Comparison of ENCODE assay signal across 1 cellular context in the genomic region with DNA sequence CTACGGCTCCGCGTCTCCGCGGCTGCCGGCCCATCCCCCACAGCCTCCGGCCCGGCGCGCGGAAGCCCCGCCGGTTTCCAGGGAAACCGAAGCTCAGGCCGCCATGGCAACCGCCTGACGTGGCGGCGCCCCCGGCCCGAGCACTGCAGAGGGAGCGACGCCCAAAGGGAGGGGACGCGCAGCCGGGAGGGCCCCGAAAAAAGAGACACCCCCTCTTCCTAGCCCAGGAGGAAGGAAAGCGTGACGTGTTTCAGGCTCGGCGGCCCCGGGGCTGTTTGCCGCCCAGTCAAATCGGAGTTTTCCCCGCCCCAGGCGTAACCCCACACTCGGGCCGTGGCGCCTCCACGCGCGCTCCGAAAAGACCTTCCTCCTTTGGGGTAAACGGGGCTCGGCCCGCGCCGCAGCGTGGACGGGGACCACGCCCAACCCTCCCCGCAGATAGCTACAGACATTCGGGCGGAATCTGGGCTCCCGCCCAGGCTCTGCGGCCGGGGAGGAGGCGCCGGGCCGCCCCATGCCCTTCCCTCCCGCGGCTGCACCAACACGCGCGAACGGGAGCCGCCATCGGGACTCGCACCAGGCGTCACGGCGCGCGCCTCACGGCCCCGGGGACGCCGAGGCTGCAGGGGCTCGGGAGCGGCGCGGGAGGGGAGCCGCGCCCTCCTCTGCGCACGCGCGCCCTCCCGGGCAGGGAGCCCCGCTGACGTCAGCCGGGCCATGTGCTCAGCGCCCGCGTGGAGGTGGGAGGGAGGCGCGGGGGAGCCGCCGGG.
TF ChIP-seq lines count a peak whose summit lies in the region.

No MANE protein-coding gene starts in this region.

TF ChIP-seq in K562, 482 proteins besides CTCF, POLR2A, EP300 and RAD21 (continued from another document and continues in another):
- TF ChIP-seq, protein P1, sequence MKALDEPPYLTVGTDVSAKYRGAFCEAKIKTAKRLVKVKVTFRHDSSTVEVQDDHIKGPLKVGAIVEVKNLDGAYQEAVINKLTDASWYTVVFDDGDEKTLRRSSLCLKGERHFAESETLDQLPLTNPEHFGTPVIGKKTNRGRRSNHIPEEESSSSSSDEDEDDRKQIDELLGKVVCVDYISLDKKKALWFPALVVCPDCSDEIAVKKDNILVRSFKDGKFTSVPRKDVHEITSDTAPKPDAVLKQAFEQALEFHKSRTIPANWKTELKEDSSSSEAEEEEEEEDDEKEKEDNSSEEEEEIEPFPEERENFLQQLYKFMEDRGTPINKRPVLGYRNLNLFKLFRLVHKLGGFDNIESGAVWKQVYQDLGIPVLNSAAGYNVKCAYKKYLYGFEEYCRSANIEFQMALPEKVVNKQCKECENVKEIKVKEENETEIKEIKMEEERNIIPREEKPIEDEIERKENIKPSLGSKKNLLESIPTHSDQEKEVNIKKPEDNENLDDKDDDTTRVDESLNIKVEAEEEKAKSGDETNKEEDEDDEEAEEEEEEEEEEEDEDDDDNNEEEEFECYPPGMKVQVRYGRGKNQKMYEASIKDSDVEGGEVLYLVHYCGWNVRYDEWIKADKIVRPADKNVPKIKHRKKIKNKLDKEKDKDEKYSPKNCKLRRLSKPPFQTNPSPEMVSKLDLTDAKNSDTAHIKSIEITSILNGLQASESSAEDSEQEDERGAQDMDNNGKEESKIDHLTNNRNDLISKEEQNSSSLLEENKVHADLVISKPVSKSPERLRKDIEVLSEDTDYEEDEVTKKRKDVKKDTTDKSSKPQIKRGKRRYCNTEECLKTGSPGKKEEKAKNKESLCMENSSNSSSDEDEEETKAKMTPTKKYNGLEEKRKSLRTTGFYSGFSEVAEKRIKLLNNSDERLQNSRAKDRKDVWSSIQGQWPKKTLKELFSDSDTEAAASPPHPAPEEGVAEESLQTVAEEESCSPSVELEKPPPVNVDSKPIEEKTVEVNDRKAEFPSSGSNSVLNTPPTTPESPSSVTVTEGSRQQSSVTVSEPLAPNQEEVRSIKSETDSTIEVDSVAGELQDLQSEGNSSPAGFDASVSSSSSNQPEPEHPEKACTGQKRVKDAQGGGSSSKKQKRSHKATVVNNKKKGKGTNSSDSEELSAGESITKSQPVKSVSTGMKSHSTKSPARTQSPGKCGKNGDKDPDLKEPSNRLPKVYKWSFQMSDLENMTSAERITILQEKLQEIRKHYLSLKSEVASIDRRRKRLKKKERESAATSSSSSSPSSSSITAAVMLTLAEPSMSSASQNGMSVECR (CRISPR knock-in tag; IDR thresholded peaks at IDR 0.05) = peak; percentile 72; the same call in 1 of the 2 replicates
- TF ChIP-seq NUFIP1 (IDR thresholded peaks at IDR 0.05; ENCODE audit: partially characterized antibody) (no peak), JUN (IDR thresholded peaks at IDR 0.05; ENCODE audit: borderline replicate concordance, low read depth, low read length) (no peak), JUN (CRISPR knock-in tag; IDR thresholded peaks at IDR 0.05; ENCODE audit: borderline replicate concordance) (no peak; the same call in 1 of the 2 replicates), HNRNPUL1 (IDR thresholded peaks at IDR 0.05; ENCODE audit: low read length) (no peak), ELF1 (tag; IDR thresholded peaks at IDR 0.05) (no peak), ZNF583 (CRISPR knock-in tag; IDR thresholded peaks at IDR 0.05) (no peak), SRSF7 (optimal IDR thresholded peaks at IDR 0.05; ENCODE audit: low read depth, low read length) (no peak), SMARCB1 (IDR thresholded peaks at IDR 0.05; ENCODE audit: insufficient read length, low read depth) (no peak), SRSF1 (IDR thresholded peaks at IDR 0.05; ENCODE audit: low read depth, low read length) (no peak), ZNF263 (CRISPR knock-in tag; IDR thresholded peaks at IDR 0.05; ENCODE audit: borderline replicate concordance) (no peak), ZSCAN32 (CRISPR knock-in tag; IDR thresholded peaks at IDR 0.05) (no peak), BRD4 (IDR thresholded peaks at IDR 0.05) (peak; percentile 68; the same call in 1 of the 2 replicates), SMARCA4 (IDR thresholded peaks at IDR 0.05) (0 out of 2 replicates have a peak, but pooled peaks have one; percentile 12), EWSR1 (IDR thresholded peaks at IDR 0.05; ENCODE audit: borderline replicate concordance, low read depth, partially characterized antibody) (no peak), NFE2 (IDR thresholded peaks at IDR 0.05; ENCODE audit: low read depth) (no peak), ZNF224 (CRISPR knock-in tag; IDR thresholded peaks at IDR 0.05) (no peak), IFI16 (CRISPR knock-in tag; IDR thresholded peaks at IDR 0.05) (no peak), KLF13 (tag; IDR thresholded peaks at IDR 0.05; ENCODE audit: borderline replicate concordance, low read depth) (0 out of 2 replicates have a peak, but pooled peaks have one; percentile 58), CEBPG (CRISPR knock-in tag; IDR thresholded peaks at IDR 0.05) (0 out of 2 replicates have a peak, but pooled peaks have one; percentile 32), CEBPG (tag; conservative IDR thresholded peaks at IDR 0.05 in 1 of 2, IDR thresholded peaks at IDR 0.05 in 1 of 2) (no peak), CHCHD3 (CRISPR knock-in tag; IDR thresholded peaks at IDR 0.05) (no peak), ZBTB8A (IDR thresholded peaks at IDR 0.05; ENCODE audit: partially characterized antibody) (no peak), KAT2B (IDR thresholded peaks at IDR 0.05; ENCODE audit: low read depth, low read length) (no peak), OTX1 (CRISPR knock-in tag; IDR thresholded peaks at IDR 0.05) (no peak), TAF15 (IDR thresholded peaks at IDR 0.05; ENCODE audit: low read depth, low read length) (no peak), ADNP (tag; IDR thresholded peaks at IDR 0.05) (no peak), ZBTB7A (IDR thresholded peaks at IDR 0.05; ENCODE audit: borderline replicate concordance, control insufficient read depth, low read depth, low read length) (peak; percentile 13; the same call in 1 of the 2 replicates), ARID2 (IDR thresholded peaks at IDR 0.05) (no peak), ILK (tag; IDR thresholded peaks at IDR 0.05; ENCODE audit: borderline replicate concordance, low read depth) (no peak)
- TF ChIP-seq, protein P2, sequence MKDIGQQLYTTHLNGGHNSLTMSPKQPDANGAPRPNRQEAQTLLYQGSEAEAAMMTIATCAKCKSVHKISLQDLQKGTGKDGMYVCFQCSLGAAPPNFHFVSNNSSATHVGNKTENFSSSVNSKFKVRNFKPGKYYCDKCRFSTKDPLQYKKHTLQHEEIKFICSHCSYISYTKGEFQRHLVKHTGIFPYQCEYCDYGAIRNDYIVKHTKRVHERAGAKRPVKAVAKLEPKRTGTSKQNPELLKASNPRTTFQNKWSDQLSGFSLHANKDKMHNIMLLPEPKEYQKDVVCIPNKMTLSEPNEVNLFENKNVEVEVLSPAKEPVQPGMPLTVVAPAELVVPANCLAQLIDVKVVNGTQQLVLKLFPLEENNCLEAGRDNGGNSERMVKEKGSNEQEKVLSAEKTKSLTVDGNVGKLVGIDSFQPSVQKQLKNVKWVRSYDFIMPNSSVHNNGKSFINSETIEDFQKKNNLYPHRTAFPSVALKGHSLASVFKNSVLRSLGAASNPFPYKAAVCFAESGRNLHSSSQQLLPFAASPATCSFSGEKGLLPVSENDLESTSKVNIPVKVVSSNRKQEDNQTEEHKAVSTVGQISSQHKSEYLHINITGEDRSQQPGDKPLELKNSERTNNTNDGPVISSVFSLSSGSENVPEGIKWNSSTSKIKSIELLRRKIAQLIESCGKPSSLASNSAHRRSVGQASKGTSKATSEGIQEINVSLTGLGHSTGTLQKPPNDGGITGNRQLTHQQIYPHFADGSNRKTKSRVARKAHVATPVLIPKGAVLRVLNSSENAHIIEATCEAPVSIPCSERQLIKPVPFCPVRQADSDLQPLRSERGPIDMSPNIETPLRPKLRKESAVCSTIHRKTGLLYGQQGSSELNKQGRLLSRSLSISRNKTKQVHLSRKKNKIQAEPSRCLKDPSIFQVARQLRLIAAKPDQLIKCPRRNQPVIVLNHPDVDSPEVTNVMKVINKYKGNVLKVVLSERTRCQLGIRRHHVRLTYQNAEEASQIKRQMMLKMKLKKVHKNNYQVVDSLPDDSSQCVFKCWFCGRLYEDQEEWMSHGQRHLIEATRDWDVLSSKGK (CRISPR knock-in tag; IDR thresholded peaks at IDR 0.05) = no peak
- TF ChIP-seq, protein P3, sequence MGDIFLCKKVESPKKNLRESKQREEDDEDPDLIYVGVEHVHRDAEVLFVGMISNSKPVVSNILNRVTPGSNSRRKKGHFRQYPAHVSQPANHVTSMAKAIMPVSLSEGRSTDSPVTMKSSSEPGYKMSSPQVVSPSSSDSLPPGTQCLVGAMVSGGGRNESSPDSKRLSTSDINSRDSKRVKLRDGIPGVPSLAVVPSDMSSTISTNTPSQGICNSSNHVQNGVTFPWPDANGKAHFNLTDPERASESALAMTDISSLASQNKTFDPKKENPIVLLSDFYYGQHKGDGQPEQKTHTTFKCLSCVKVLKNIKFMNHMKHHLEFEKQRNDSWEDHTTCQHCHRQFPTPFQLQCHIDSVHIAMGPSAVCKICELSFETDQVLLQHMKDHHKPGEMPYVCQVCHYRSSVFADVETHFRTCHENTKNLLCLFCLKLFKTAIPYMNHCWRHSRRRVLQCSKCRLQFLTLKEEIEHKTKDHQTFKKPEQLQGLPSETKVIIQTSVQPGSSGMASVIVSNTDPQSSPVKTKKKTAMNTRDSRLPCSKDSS (IDR thresholded peaks at IDR 0.05; ENCODE audit: low read depth, partially characterized antibody) = no peak
- TF ChIP-seq, protein P4, sequence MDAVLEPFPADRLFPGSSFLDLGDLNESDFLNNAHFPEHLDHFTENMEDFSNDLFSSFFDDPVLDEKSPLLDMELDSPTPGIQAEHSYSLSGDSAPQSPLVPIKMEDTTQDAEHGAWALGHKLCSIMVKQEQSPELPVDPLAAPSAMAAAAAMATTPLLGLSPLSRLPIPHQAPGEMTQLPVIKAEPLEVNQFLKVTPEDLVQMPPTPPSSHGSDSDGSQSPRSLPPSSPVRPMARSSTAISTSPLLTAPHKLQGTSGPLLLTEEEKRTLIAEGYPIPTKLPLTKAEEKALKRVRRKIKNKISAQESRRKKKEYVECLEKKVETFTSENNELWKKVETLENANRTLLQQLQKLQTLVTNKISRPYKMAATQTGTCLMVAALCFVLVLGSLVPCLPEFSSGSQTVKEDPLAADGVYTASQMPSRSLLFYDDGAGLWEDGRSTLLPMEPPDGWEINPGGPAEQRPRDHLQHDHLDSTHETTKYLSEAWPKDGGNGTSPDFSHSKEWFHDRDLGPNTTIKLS (IDR thresholded peaks at IDR 0.05; ENCODE audit: borderline replicate concordance, low read depth) = peak; percentile 76
- TF ChIP-seq, protein P5, sequence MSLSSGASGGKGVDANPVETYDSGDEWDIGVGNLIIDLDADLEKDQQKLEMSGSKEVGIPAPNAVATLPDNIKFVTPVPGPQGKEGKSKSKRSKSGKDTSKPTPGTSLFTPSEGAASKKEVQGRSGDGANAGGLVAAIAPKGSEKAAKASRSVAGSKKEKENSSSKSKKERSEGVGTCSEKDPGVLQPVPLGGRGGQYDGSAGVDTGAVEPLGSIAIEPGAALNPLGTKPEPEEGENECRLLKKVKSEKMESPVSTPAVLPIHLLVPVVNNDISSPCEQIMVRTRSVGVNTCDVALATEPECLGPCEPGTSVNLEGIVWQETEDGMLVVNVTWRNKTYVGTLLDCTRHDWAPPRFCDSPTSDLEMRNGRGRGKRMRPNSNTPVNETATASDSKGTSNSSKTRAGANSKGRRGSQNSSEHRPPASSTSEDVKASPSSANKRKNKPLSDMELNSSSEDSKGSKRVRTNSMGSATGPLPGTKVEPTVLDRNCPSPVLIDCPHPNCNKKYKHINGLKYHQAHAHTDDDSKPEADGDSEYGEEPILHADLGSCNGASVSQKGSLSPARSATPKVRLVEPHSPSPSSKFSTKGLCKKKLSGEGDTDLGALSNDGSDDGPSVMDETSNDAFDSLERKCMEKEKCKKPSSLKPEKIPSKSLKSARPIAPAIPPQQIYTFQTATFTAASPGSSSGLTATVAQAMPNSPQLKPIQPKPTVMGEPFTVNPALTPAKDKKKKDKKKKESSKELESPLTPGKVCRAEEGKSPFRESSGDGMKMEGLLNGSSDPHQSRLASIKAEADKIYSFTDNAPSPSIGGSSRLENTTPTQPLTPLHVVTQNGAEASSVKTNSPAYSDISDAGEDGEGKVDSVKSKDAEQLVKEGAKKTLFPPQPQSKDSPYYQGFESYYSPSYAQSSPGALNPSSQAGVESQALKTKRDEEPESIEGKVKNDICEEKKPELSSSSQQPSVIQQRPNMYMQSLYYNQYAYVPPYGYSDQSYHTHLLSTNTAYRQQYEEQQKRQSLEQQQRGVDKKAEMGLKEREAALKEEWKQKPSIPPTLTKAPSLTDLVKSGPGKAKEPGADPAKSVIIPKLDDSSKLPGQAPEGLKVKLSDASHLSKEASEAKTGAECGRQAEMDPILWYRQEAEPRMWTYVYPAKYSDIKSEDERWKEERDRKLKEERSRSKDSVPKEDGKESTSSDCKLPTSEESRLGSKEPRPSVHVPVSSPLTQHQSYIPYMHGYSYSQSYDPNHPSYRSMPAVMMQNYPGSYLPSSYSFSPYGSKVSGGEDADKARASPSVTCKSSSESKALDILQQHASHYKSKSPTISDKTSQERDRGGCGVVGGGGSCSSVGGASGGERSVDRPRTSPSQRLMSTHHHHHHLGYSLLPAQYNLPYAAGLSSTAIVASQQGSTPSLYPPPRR (CRISPR knock-in tag; IDR thresholded peaks at IDR 0.05; ENCODE audit: borderline replicate concordance) = no peak
- TF ChIP-seq, protein P6, sequence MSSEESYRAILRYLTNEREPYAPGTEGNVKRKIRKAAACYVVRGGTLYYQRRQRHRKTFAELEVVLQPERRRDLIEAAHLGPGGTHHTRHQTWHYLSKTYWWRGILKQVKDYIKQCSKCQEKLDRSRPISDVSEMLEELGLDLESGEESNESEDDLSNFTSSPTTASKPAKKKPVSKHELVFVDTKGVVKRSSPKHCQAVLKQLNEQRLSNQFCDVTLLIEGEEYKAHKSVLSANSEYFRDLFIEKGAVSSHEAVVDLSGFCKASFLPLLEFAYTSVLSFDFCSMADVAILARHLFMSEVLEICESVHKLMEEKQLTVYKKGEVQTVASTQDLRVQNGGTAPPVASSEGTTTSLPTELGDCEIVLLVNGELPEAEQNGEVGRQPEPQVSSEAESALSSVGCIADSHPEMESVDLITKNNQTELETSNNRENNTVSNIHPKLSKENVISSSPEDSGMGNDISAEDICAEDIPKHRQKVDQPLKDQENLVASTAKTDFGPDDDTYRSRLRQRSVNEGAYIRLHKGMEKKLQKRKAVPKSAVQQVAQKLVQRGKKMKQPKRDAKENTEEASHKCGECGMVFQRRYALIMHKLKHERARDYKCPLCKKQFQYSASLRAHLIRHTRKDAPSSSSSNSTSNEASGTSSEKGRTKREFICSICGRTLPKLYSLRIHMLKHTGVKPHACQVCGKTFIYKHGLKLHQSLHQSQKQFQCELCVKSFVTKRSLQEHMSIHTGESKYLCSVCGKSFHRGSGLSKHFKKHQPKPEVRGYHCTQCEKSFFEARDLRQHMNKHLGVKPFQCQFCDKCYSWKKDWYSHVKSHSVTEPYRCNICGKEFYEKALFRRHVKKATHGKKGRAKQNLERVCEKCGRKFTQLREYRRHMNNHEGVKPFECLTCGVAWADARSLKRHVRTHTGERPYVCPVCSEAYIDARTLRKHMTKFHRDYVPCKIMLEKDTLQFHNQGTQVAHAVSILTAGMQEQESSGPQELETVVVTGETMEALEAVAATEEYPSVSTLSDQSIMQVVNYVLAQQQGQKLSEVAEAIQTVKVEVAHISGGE (CRISPR knock-in tag; IDR thresholded peaks at IDR 0.05) = no peak
- TF ChIP-seq, protein P7, sequence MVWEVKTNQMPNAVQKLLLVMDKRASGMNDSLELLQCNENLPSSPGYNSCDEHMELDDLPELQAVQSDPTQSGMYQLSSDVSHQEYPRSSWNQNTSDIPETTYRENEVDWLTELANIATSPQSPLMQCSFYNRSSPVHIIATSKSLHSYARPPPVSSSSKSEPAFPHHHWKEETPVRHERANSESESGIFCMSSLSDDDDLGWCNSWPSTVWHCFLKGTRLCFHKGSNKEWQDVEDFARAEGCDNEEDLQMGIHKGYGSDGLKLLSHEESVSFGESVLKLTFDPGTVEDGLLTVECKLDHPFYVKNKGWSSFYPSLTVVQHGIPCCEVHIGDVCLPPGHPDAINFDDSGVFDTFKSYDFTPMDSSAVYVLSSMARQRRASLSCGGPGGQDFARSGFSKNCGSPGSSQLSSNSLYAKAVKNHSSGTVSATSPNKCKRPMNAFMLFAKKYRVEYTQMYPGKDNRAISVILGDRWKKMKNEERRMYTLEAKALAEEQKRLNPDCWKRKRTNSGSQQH (CRISPR knock-in tag; IDR thresholded peaks at IDR 0.05) = no peak
